1 cellular context compared by ENCODE assay signal in genomic region chr15:43791993-43792760, GRCh38.
TF ChIP-seq lines count a peak whose summit lies in the region.

Gene SERF2, plus strand, starts transcription at chr15:43792320. Its CDS starts 57 bp downstream, at chr15:43792377.

TF ChIP-seq in GM12878, 131 proteins besides CTCF, POLR2A, EP300 and RAD21 (continued from another document and continues in another):
- no peak for TF ChIP-seq ZBTB11 (CRISPR knock-in tag; IDR thresholded peaks at IDR 0.05)
- peak; percentile 88; the same call in 1 of the 2 replicates for TF ChIP-seq PML (IDR thresholded peaks at IDR 0.05; ENCODE audit: low read length)
- TF ChIP-seq RUNX3 (IDR thresholded peaks at IDR 0.05; ENCODE audit: low read length), result peak; percentile 57
- no peak for TF ChIP-seq HDAC6 (IDR thresholded peaks at IDR 0.05; ENCODE audit: unreplicated experiment)
- TF ChIP-seq JUND (IDR thresholded peaks at IDR 0.05; ENCODE audit: low read depth, low read length), result peak; percentile 41; the same call in 1 of the 2 replicates
- TF ChIP-seq BMI1 (IDR thresholded peaks at IDR 0.05; ENCODE audit: borderline replicate concordance), result no peak
- TF ChIP-seq LARP7 (IDR thresholded peaks at IDR 0.05), result peak; percentile 85
- TF ChIP-seq SMARCA5 (IDR thresholded peaks at IDR 0.05), result peak; percentile 77; the same call in 1 of the 2 replicates
- TF ChIP-seq ZNF274 (IDR thresholded peaks at IDR 0.05; ENCODE audit: insufficient read depth, insufficient read length), result no peak
- peak; percentile 99 for TF ChIP-seq RAD51 (IDR thresholded peaks at IDR 0.05)
- no peak; the same call in 1 of the 2 replicates for TF ChIP-seq SIN3A (IDR thresholded peaks at IDR 0.05; ENCODE audit: low read depth, low read length)
- TF ChIP-seq, protein P1, sequence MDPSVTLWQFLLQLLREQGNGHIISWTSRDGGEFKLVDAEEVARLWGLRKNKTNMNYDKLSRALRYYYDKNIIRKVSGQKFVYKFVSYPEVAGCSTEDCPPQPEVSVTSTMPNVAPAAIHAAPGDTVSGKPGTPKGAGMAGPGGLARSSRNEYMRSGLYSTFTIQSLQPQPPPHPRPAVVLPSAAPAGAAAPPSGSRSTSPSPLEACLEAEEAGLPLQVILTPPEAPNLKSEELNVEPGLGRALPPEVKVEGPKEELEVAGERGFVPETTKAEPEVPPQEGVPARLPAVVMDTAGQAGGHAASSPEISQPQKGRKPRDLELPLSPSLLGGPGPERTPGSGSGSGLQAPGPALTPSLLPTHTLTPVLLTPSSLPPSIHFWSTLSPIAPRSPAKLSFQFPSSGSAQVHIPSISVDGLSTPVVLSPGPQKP (IDR thresholded peaks at IDR 0.05; ENCODE audit: low read depth, low read length), result no peak; the same call in 1 of the 2 replicates
- TF ChIP-seq POLR2AphosphoS2 (IDR thresholded peaks at IDR 0.05; ENCODE audit: low read depth, low read length), result peak; percentile 90; the same call in 1 of the 2 replicates
- no peak for TF ChIP-seq KLF5 (IDR thresholded peaks at IDR 0.05; ENCODE audit: partially characterized antibody)
- TF ChIP-seq SREBF1 (IDR thresholded peaks at IDR 0.05; ENCODE audit: low read length), result no peak
- TF ChIP-seq ZNF592 (IDR thresholded peaks at IDR 0.05), result no peak
- peak; percentile 99 for TF ChIP-seq POLR2AphosphoS5 (IDR thresholded peaks at IDR 0.05; ENCODE audit: low read length)
- no peak for TF ChIP-seq ASH2L (IDR thresholded peaks at IDR 0.05; ENCODE audit: borderline replicate concordance, low read depth)
- TF ChIP-seq, protein P2, sequence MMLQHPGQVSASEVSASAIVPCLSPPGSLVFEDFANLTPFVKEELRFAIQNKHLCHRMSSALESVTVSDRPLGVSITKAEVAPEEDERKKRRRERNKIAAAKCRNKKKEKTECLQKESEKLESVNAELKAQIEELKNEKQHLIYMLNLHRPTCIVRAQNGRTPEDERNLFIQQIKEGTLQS (IDR thresholded peaks at IDR 0.05; ENCODE audit: borderline replicate concordance, extremely low read depth, low read depth, low read length), result peak; percentile 92
- peak; percentile 69 for TF ChIP-seq GATAD2B (conservative IDR thresholded peaks at IDR 0.05; ENCODE audit: low read depth)
- TF ChIP-seq SMAD5 (IDR thresholded peaks at IDR 0.05; ENCODE audit: low read depth), result peak; percentile 65; the same call in 1 of the 2 replicates
- TF ChIP-seq KDM1A (IDR thresholded peaks at IDR 0.05; ENCODE audit: borderline replicate concordance), result no peak
- peak; percentile 55; the same call in 1 of the 2 replicates for TF ChIP-seq ZNF207 (IDR thresholded peaks at IDR 0.05; ENCODE audit: borderline replicate concordance)
- TF ChIP-seq, protein P3, sequence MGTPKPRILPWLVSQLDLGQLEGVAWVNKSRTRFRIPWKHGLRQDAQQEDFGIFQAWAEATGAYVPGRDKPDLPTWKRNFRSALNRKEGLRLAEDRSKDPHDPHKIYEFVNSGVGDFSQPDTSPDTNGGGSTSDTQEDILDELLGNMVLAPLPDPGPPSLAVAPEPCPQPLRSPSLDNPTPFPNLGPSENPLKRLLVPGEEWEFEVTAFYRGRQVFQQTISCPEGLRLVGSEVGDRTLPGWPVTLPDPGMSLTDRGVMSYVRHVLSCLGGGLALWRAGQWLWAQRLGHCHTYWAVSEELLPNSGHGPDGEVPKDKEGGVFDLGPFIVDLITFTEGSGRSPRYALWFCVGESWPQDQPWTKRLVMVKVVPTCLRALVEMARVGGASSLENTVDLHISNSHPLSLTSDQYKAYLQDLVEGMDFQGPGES (IDR thresholded peaks at IDR 0.05), result peak; percentile 46; the same call in 1 of the 2 replicates
- peak; percentile 10; the same call in 1 of the 2 replicates for TF ChIP-seq RELB (IDR thresholded peaks at IDR 0.05; ENCODE audit: low read depth)
- peak; percentile 96 to 99 for TF ChIP-seq BHLHE40 (IDR thresholded peaks at IDR 0.05; ENCODE audit: borderline replicate concordance in 1 of 2, low read depth in 2 of 2, low read length in 1 of 2)
- no peak for TF ChIP-seq ZSCAN29 (IDR thresholded peaks at IDR 0.05)
- no peak for TF ChIP-seq GABPA (IDR thresholded peaks at IDR 0.05; ENCODE audit: low read depth)
- TF ChIP-seq PAX5 (IDR thresholded peaks at IDR 0.05; ENCODE audit: borderline replicate concordance, low read depth, low read length), result peak; percentile 13; the same call in 1 of the 2 replicates
- TF ChIP-seq, protein P4, sequence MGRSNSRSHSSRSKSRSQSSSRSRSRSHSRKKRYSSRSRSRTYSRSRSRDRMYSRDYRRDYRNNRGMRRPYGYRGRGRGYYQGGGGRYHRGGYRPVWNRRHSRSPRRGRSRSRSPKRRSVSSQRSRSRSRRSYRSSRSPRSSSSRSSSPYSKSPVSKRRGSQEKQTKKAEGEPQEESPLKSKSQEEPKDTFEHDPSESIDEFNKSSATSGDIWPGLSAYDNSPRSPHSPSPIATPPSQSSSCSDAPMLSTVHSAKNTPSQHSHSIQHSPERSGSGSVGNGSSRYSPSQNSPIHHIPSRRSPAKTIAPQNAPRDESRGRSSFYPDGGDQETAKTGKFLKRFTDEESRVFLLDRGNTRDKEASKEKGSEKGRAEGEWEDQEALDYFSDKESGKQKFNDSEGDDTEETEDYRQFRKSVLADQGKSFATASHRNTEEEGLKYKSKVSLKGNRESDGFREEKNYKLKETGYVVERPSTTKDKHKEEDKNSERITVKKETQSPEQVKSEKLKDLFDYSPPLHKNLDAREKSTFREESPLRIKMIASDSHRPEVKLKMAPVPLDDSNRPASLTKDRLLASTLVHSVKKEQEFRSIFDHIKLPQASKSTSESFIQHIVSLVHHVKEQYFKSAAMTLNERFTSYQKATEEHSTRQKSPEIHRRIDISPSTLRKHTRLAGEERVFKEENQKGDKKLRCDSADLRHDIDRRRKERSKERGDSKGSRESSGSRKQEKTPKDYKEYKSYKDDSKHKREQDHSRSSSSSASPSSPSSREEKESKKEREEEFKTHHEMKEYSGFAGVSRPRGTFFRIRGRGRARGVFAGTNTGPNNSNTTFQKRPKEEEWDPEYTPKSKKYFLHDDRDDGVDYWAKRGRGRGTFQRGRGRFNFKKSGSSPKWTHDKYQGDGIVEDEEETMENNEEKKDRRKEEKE (IDR thresholded peaks at IDR 0.05), result no peak
- TF ChIP-seq DPF2 (IDR thresholded peaks at IDR 0.05), result peak; percentile 62
- TF ChIP-seq ESRRA (IDR thresholded peaks at IDR 0.05; ENCODE audit: low read length), result no peak
- no peak for TF ChIP-seq ZNF622 (IDR thresholded peaks at IDR 0.05)
- no peak for TF ChIP-seq MYC (IDR thresholded peaks at IDR 0.05; ENCODE audit: insufficient read depth, insufficient read length, insufficient replicate concordance, low read length, severe bottlenecking)
- TF ChIP-seq MTA3 (IDR thresholded peaks at IDR 0.05; ENCODE audit: borderline replicate concordance, low read length), result no peak
- TF ChIP-seq NFYA (IDR thresholded peaks at IDR 0.05; ENCODE audit: borderline replicate concordance, low read depth, low read length), result no peak
- TF ChIP-seq E2F4 (IDR thresholded peaks at IDR 0.05; ENCODE audit: low read depth, low read length), result no peak
- TF ChIP-seq, protein P5, sequence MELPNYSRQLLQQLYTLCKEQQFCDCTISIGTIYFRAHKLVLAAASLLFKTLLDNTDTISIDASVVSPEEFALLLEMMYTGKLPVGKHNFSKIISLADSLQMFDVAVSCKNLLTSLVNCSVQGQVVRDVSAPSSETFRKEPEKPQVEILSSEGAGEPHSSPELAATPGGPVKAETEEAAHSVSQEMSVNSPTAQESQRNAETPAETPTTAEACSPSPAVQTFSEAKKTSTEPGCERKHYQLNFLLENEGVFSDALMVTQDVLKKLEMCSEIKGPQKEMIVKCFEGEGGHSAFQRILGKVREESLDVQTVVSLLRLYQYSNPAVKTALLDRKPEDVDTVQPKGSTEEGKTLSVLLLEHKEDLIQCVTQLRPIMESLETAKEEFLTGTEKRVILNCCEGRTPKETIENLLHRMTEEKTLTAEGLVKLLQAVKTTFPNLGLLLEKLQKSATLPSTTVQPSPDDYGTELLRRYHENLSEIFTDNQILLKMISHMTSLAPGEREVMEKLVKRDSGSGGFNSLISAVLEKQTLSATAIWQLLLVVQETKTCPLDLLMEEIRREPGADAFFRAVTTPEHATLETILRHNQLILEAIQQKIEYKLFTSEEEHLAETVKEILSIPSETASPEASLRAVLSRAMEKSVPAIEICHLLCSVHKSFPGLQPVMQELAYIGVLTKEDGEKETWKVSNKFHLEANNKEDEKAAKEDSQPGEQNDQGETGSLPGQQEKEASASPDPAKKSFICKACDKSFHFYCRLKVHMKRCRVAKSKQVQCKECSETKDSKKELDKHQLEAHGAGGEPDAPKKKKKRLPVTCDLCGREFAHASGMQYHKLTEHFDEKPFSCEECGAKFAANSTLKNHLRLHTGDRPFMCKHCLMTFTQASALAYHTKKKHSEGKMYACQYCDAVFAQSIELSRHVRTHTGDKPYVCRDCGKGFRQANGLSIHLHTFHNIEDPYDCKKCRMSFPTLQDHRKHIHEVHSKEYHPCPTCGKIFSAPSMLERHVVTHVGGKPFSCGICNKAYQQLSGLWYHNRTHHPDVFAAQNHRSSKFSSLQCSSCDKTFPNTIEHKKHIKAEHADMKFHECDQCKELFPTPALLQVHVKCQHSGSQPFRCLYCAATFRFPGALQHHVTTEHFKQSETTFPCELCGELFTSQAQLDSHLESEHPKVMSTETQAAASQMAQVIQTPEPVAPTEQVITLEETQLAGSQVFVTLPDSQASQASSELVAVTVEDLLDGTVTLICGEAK (IDR thresholded peaks at IDR 0.05; ENCODE audit: borderline replicate concordance), result no peak
- TF ChIP-seq FOS (IDR thresholded peaks at IDR 0.05; ENCODE audit: borderline replicate concordance, extremely low read depth, insufficient read length), result peak; percentile 40
- TF ChIP-seq ZNF24 (IDR thresholded peaks at IDR 0.05), result no peak
- TF ChIP-seq, protein P6, sequence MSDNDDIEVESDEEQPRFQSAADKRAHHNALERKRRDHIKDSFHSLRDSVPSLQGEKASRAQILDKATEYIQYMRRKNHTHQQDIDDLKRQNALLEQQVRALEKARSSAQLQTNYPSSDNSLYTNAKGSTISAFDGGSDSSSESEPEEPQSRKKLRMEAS (IDR thresholded peaks at IDR 0.05; ENCODE audit: low read depth, low read length), result peak; percentile 94
